10 cellular contexts compared by ENCODE assay signal in genomic region chr9:124285490-124285889, GRCh38. TPM values are rescaled to one million over a fixed set of nuclear protein-coding genes. Genes with fewer than 3 reads are reported as not detected.
DNase-seq lines count a peak whose midpoint lies in the region; ATAC-seq and TF ChIP-seq lines count a peak whose summit lies in the region.
"Had no signal": no experiment of that assay in that cellular context is flagged by ENCODE, and none has a peak within 500 bp of the region (broad histone marks: within the 10 kb centered on the region; RNA-seq: fewer than 3 reads in every experiment).

No MANE protein-coding gene starts in this region.

- ATAC-seq in GM23338 = no peak
- ATAC-seq in lower lobe of right lung = no peak
- ATAC-seq in activated CD8-positive, alpha-beta memory T cell treated with anti-CD3 and anti-CD28 coated beads, Interleukin-2, amount 10 ng/mL, durations not matched to agents 7 days and 5 days = no peak
- no peak for ATAC-seq in HG03439 (IDR thresholded peaks at IDR 0.05; ENCODE audit: unreplicated experiment)

- no peak overlapping the region for H2AFZ ChIP-seq in GM23338

- no peaks in the 10 kb centered on the region for H3K9me2 ChIP-seq in GM23338 (ENCODE audit: insufficient read depth)

- CTCF ChIA-PET in activated CD8-positive, alpha-beta memory T cell treated with anti-CD3 and anti-CD28 coated beads, Interleukin-2, amount 10 ng/mL, durations not matched to agents 7 days and 5 days (lab: Charles Lee) = interaction anchor here (1.6 kb wide), 1 partner anchor 159 kb away, joined by 12 read pairs; no protein-coding TSS in a partner anchor

- no peak overlapping the region for H3K9ac ChIP-seq in stomach smooth muscle (ENCODE audit: low read length in 2 of 2)

- no peaks in the 10 kb centered on the region for H3K9me3 Mint-ChIP-seq in GM23338
- no peaks in the 10 kb centered on the region for H3K9me3 Mint-ChIP-seq in activated naive CD8-positive, alpha-beta T cell treated with anti-CD3 and anti-CD28 coated beads for 36 hours
- H3K9me3 Mint-ChIP-seq in activated CD8-positive, alpha-beta memory T cell treated with anti-CD3 and anti-CD28 coated beads, Interleukin-2, amount 10 ng/mL, durations not matched to agents 7 days and 5 days (ENCODE audit: low read depth) = no peaks in the 10 kb centered on the region

- no peak for DNase-seq in GM23338 (ENCODE audit: low spot score)
- no peak for DNase-seq in activated naive CD8-positive, alpha-beta T cell treated with anti-CD3 and anti-CD28 coated beads for 36 hours
- DNase-seq in lower lobe of right lung = no peak
- DNase-seq in NCI-H1092 treated with DMSO at 0.1 percent for 48 hours (lab: John Stamatoyannopoulos, UW) = no peak
- DNase-seq in SIG-M5 (lab: John Stamatoyannopoulos, UW) = no peak
- no peak for DNase-seq in activated CD8-positive, alpha-beta memory T cell treated with anti-CD3 and anti-CD28 coated beads, Interleukin-2, amount 10 ng/mL, durations not matched to agents 7 days and 5 days
- DNase-seq: NCI-H187 treated with DMSO at 0.1 percent for 48 hours had no signal

- no peaks in the 10 kb centered on the region for H3K4me1 ChIP-seq in GM23338 (ENCODE audit: insufficient read depth)
- peaks cover 82% of the 10 kb centered on the region for H3K4me1 ChIP-seq in lower lobe of right lung
- peaks cover 49% of the 10 kb centered on the region for H3K4me1 ChIP-seq in stomach smooth muscle (ENCODE audit: control insufficient read depth, insufficient read depth, low read length)

- no peaks in the 10 kb centered on the region for H3K36me3 Mint-ChIP-seq in GM23338 (ENCODE audit: low read depth)
- H3K36me3 Mint-ChIP-seq in activated naive CD8-positive, alpha-beta T cell treated with anti-CD3 and anti-CD28 coated beads for 36 hours = no peaks in the 10 kb centered on the region
- H3K36me3 Mint-ChIP-seq in activated CD8-positive, alpha-beta memory T cell treated with anti-CD3 and anti-CD28 coated beads, Interleukin-2, amount 10 ng/mL, durations not matched to agents 7 days and 5 days = no peaks in the 10 kb centered on the region

- H3F3A ChIP-seq in GM23338 (replicated peaks; ENCODE audit: low read depth) = no peaks in the 10 kb centered on the region

- H3K36me3 ChIP-seq in GM23338 (ENCODE audit: insufficient read depth) (no peaks in the 10 kb centered on the region), lower lobe of right lung (no peaks in the 10 kb centered on the region), stomach smooth muscle (ENCODE audit: control insufficient read depth in 2 of 2, insufficient read depth in 2 of 2, low read length in 2 of 2) (no peaks in the 10 kb centered on the region)

- H3K4me1 Mint-ChIP-seq in GM23338 = peaks cover 6% of the 10 kb centered on the region; the same call in 2 of the 3 replicates
- peaks cover 34% of the 10 kb centered on the region for H3K4me1 Mint-ChIP-seq in activated naive CD8-positive, alpha-beta T cell treated with anti-CD3 and anti-CD28 coated beads for 36 hours
- peaks cover 31% of the 10 kb centered on the region for H3K4me1 Mint-ChIP-seq in activated CD8-positive, alpha-beta memory T cell treated with anti-CD3 and anti-CD28 coated beads, Interleukin-2, amount 10 ng/mL, durations not matched to agents 7 days and 5 days

- H3K27me3 Mint-ChIP-seq in GM23338 (ENCODE audit: insufficient read depth, low read depth, poor library complexity) = peaks cover 8% of the 10 kb centered on the region
- no peaks in the 10 kb centered on the region for H3K27me3 Mint-ChIP-seq in activated naive CD8-positive, alpha-beta T cell treated with anti-CD3 and anti-CD28 coated beads for 36 hours
- no peaks in the 10 kb centered on the region for H3K27me3 Mint-ChIP-seq in activated CD8-positive, alpha-beta memory T cell treated with anti-CD3 and anti-CD28 coated beads, Interleukin-2, amount 10 ng/mL, durations not matched to agents 7 days and 5 days

- H3K4me3 ChIP-seq in GM23338 = no peak overlapping the region
- no peak overlapping the region for H3K4me3 ChIP-seq in lower lobe of right lung
- H3K4me3 ChIP-seq in stomach smooth muscle (ENCODE audit: low read length in 2 of 2) = no peak overlapping the region

- intact Hi-C loops in lower lobe of right lung (cut with DNase I) = no loop called here

- H3K27me3 ChIP-seq in GM23338 (ENCODE audit: insufficient read depth) = no peaks in the 10 kb centered on the region
- H3K27me3 ChIP-seq in lower lobe of right lung (ENCODE audit: low read depth) = no peaks in the 10 kb centered on the region
- H3K27me3 ChIP-seq in stomach smooth muscle (ENCODE audit: control insufficient read depth in 1 of 2, insufficient read depth in 2 of 2, low read length in 2 of 2) = no peaks in the 10 kb centered on the region

- TF ChIP-seq CTCF in GM23338 (conservative IDR thresholded peaks at IDR 0.05; ENCODE audit: low read depth in 2 of 2) = no peak
- no peak for TF ChIP-seq CTCF in lower lobe of right lung (IDR thresholded peaks at IDR 0.05)

- H3K4me3 Mint-ChIP-seq in GM23338 = no peak overlapping the region
- no peak overlapping the region for H3K4me3 Mint-ChIP-seq in activated naive CD8-positive, alpha-beta T cell treated with anti-CD3 and anti-CD28 coated beads for 36 hours
- H3K4me3 Mint-ChIP-seq in activated CD8-positive, alpha-beta memory T cell treated with anti-CD3 and anti-CD28 coated beads, Interleukin-2, amount 10 ng/mL, durations not matched to agents 7 days and 5 days = no peak overlapping the region

- no peak overlapping the region for H3K4me2 ChIP-seq in GM23338

- H3K79me2 ChIP-seq in GM23338 (replicated peaks; ENCODE audit: insufficient read depth) = no peaks in the 10 kb centered on the region; the same call in 1 of the 2 replicates

- H3K27ac Mint-ChIP-seq in GM23338 = no peak overlapping the region
- H3K27ac Mint-ChIP-seq in activated naive CD8-positive, alpha-beta T cell treated with anti-CD3 and anti-CD28 coated beads for 36 hours = peak overlapping the region; percentile 99
- H3K27ac Mint-ChIP-seq in activated CD8-positive, alpha-beta memory T cell treated with anti-CD3 and anti-CD28 coated beads, Interleukin-2, amount 10 ng/mL, durations not matched to agents 7 days and 5 days = no peak overlapping the region

- H3K27ac ChIP-seq in GM23338 (ENCODE audit: low read depth) (0 out of 2 replicates have a peak overlapping the region, but pooled peaks have one; percentile 14), lower lobe of right lung (peak overlapping the region; percentile 85), stomach smooth muscle (ENCODE audit: low read length) (peak overlapping the region; percentile 41)
- H3K27ac ChIP-seq: epithelial cell of prostate had no signal

- H3K9me3 ChIP-seq in lower lobe of right lung (no peaks in the 10 kb centered on the region), stomach smooth muscle (ENCODE audit: control insufficient read depth in 2 of 2, low read length in 2 of 2) (no peaks in the 10 kb centered on the region)

- peaks cover 5% of the 10 kb centered on the region; the same call in 1 of the 2 replicates for H4K20me1 ChIP-seq in GM23338 (replicated peaks; ENCODE audit: insufficient read depth)

TF ChIP-seq in GM23338, 12 proteins besides CTCF, POLR2A, EP300 and RAD21:
- TF ChIP-seq NANOG (IDR thresholded peaks at IDR 0.05; ENCODE audit: borderline replicate concordance) = no peak
- TF ChIP-seq, protein P1, sequence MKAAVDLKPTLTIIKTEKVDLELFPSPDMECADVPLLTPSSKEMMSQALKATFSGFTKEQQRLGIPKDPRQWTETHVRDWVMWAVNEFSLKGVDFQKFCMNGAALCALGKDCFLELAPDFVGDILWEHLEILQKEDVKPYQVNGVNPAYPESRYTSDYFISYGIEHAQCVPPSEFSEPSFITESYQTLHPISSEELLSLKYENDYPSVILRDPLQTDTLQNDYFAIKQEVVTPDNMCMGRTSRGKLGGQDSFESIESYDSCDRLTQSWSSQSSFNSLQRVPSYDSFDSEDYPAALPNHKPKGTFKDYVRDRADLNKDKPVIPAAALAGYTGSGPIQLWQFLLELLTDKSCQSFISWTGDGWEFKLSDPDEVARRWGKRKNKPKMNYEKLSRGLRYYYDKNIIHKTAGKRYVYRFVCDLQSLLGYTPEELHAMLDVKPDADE (IDR thresholded peaks at IDR 0.05) = no peak
- TF ChIP-seq ZNF331 (CRISPR knock-in tag; IDR thresholded peaks at IDR 0.05; ENCODE audit: low read depth) = no peak
- no peak for TF ChIP-seq STAT1 (IDR thresholded peaks at IDR 0.05; ENCODE audit: unreplicated experiment)

RNA-seq across cellular contexts. Expression of gene NEK6, which starts 27.7 kb away (rescaled TPM):
- 10.4 and 11.2 TPM in 2 replicates for total RNA-seq in GM23338 (2014; rRNA removed; shearing (Covaris generic))
- polyA plus RNA-seq in GM23338 (2016; fragmentation: Nextera tagmentation; extraction: Ambion mirVana) = 6.5 and 8.1 TPM in 2 replicates
- 10 to 100 TPM; 18.8 to 19.4 TPM for total RNA-seq in activated naive CD8-positive, alpha-beta T cell treated with anti-CD3 and anti-CD28 coated beads for 36 hours
- total RNA-seq in lower lobe of right lung = 125 TPM
- total RNA-seq in activated CD8-positive, alpha-beta memory T cell treated with anti-CD3 and anti-CD28 coated beads, Interleukin-2, amount 10 ng/mL, durations not matched to agents 7 days and 5 days = 10 to 100 TPM in 1 of 2 experiments, 1 to 10 TPM in 1; 6.3 to 10.9 TPM

Comparison
In these comparisons a context has a peak if more than half of its experiments do, and no peak if none do; other contexts are left out.
1. H3K27ac ChIP-seq: peak in every context shown above with its lines; median percentile 85 in lower lobe of right lung; 41 in stomach smooth muscle; 14 in GM23338.